8 cellular contexts compared by ENCODE assay signal in genomic region chrX:11758400-11759171, GRCh38. TPM values are rescaled to one million over a fixed set of nuclear protein-coding genes. Genes with fewer than 3 reads are reported as not detected.
DNase-seq lines count a peak whose midpoint lies in the region; ATAC-seq, FAIRE-seq and TF ChIP-seq lines count a peak whose summit lies in the region.

No MANE protein-coding gene starts in this region.

- peak overlapping the region; percentile 82 for H3K9ac ChIP-seq in endothelial cell of umbilical vein (replicated peaks; ENCODE audit: extremely low read depth, insufficient read depth, low read length)

- peak overlapping the region; percentile 91 to 100 (median 94) for H3K4me3 Mint-ChIP-seq in CD4-positive, CD25-positive, alpha-beta regulatory T cell

- H3K36me3 Mint-ChIP-seq in CD4-positive, CD25-positive, alpha-beta regulatory T cell: peaks cover 18% of the 10 kb centered on the region

- TF ChIP-seq POLR2A in endothelial cell of umbilical vein (IDR thresholded peaks at IDR 0.05; ENCODE audit: low read depth, low read length): no peak

- H3K9me3 ChIP-seq in CD4-positive, CD25-positive, alpha-beta regulatory T cell (ENCODE audit: control insufficient read depth in 2 of 2, low read length in 2 of 2): no peaks in the 10 kb centered on the region
- no peaks in the 10 kb centered on the region for H3K9me3 ChIP-seq in endothelial cell of umbilical vein (replicated peaks; ENCODE audit: control insufficient read depth, insufficient read depth, low read length)

- no peaks in the 10 kb centered on the region for H3K27me3 ChIP-seq in CD4-positive, CD25-positive, alpha-beta regulatory T cell (ENCODE audit: control insufficient read depth, insufficient read depth, low read length)
- peaks cover 0 to 4% of the 10 kb centered on the region in 2 experiments for H3K27me3 ChIP-seq in endothelial cell of umbilical vein (ENCODE audit: control insufficient read depth in 2 of 2, insufficient read depth in 2 of 2, low read length in 2 of 2)

- peak overlapping the region; percentile 73 for H3K4me2 ChIP-seq in endothelial cell of umbilical vein (ENCODE audit: insufficient read depth, low read length)

- H3K4me3 ChIP-seq in CD4-positive, CD25-positive, alpha-beta regulatory T cell (ENCODE audit: low read depth, low read length): peak overlapping the region; percentile 98
- peak overlapping the region; percentile 34 to 90 (median 90) for H3K4me3 ChIP-seq in endothelial cell of umbilical vein (replicated peaks in 1 of 3; ENCODE audit: insufficient read depth in 1 of 3, low read depth in 1 of 3, low read length in 3 of 3)

- POLR2A ChIA-PET in endothelial cell of umbilical vein (lab: Charles Lee): no interaction called here

- FAIRE-seq in endothelial cell of umbilical vein (lab: Jason Lieb, UNC): peak; percentile 84

- peaks cover 9 to 40% (median 15%) of the 10 kb centered on the region in 4 donors for H3K4me1 Mint-ChIP-seq in CD4-positive, CD25-positive, alpha-beta regulatory T cell

- peaks cover 9% of the 10 kb centered on the region for H3K27me3 Mint-ChIP-seq in CD4-positive, CD25-positive, alpha-beta regulatory T cell

- CTCF ChIA-PET in endothelial cell of umbilical vein (lab: Charles Lee): interaction anchor here (0.6 to 2.7 kb wide), 7 partner anchors 9 to 322 kb away, joined by 3 to 11 read pairs (median 4); no protein-coding TSS in a partner anchor

- peaks cover 0 to 3% (median 0%) of the 10 kb centered on the region in 7 donors for H3K9me3 Mint-ChIP-seq in CD4-positive, CD25-positive, alpha-beta regulatory T cell

- H3K27ac ChIP-seq in CD4-positive, CD25-positive, alpha-beta regulatory T cell (ENCODE audit: insufficient read depth, low read length, poor library complexity, severe bottlenecking): peak overlapping the region; percentile 90
- H3K27ac ChIP-seq in endothelial cell of umbilical vein (ENCODE audit: insufficient read depth, low read depth, low read length): peak overlapping the region; percentile 79

- H2AFZ ChIP-seq in endothelial cell of umbilical vein (ENCODE audit: low read depth, low read length): peak overlapping the region; percentile 6

- intact Hi-C loops in endothelial cell of umbilical vein (cut with micrococcal nuclease): loop anchor here (1.0 to 5.0 kb wide), 3 partner anchors 12 to 647 kb away; partner anchors contain the start of gene HCCS

- peaks cover 11% of the 10 kb centered on the region for H3K36me3 ChIP-seq in CD4-positive, CD25-positive, alpha-beta regulatory T cell (ENCODE audit: control insufficient read depth, insufficient read depth, low read length)
- peaks cover 0 to 3% of the 10 kb centered on the region in 2 experiments for H3K36me3 ChIP-seq in endothelial cell of umbilical vein (ENCODE audit: control insufficient read depth in 2 of 2, extremely low read depth in 1 of 2, insufficient read depth in 2 of 2, low read length in 2 of 2)

- BruUV-seq in endothelial cell of umbilical vein (replicated peaks; lab: Mats Ljungman, UMichigan): TSS peak; percentile 3

- peak; percentile 82 to 89 (median 87) for DNase-seq in CD4-positive, CD25-positive, alpha-beta regulatory T cell
- DNase-seq in HK-2 (ENCODE audit: unreplicated experiment) (peak; percentile 83), NOMO-1 treated with DMSO at 0.1 percent for 48 hours (lab: John Stamatoyannopoulos, UW; ENCODE audit: unreplicated experiment) (peak; percentile 44), endothelial cell of umbilical vein (ENCODE audit: low read depth, low spot score) (peak; percentile 78), middle frontal gyrus (ENCODE audit: extremely low spot score, low spot score) (peak; percentile 60)
- DNase-seq in activated CD8-positive, alpha-beta memory T cell treated with anti-CD3 and anti-CD28 coated beads, Interleukin-2, amount 50 U/mL, for 48 hours: peak; percentile 93
- DNase-seq in stimulated activated CD8-positive, alpha-beta memory T cell treated with anti-CD3 and anti-CD28 coated beads, Interleukin-15, amount 100 ng/mL, for 48 hours (ENCODE audit: low read depth in 2 of 2): peak; percentile 78 to 81

- dilution Hi-C loops in endothelial cell of umbilical vein (cut with MboI; ENCODE audit: extremely low pct_ligation_motif_present, low sequenced_read_pairs): no loop called here

- no peaks in the 10 kb centered on the region for H3K9me1 ChIP-seq in endothelial cell of umbilical vein (replicated peaks; ENCODE audit: control insufficient read depth, extremely low read depth, insufficient read depth, low read length)

- peak; percentile 72 to 73 for ATAC-seq in CD4-positive, CD25-positive, alpha-beta regulatory T cell (ENCODE audit: low read depth in 2 of 2)
- ATAC-seq in GM19438 (IDR thresholded peaks at IDR 0.05; ENCODE audit: low read depth, unreplicated experiment): peak; percentile 41

- peak; percentile 34 to 73 for TF ChIP-seq CTCF in endothelial cell of umbilical vein (IDR thresholded peaks at IDR 0.05; ENCODE audit: extremely low read depth in 1 of 2, insufficient read depth in 1 of 2, low read depth in 1 of 2, low read length in 2 of 2)

- peaks cover 8% of the 10 kb centered on the region for H3K79me2 ChIP-seq in endothelial cell of umbilical vein (ENCODE audit: control insufficient read depth, insufficient read depth, low read length)

- no peaks in the 10 kb centered on the region for H4K20me1 ChIP-seq in endothelial cell of umbilical vein (replicated peaks; ENCODE audit: control insufficient read depth, extremely low read depth, insufficient read depth, low read length)

- peaks cover 34% of the 10 kb centered on the region for H3K4me1 ChIP-seq in CD4-positive, CD25-positive, alpha-beta regulatory T cell (ENCODE audit: control insufficient read depth, insufficient read depth, low read length, poor library complexity, severe bottlenecking)
- H3K4me1 ChIP-seq in endothelial cell of umbilical vein (ENCODE audit: control insufficient read depth, extremely low read depth, insufficient read depth, low read length): peaks cover 10% of the 10 kb centered on the region

- H3K27ac Mint-ChIP-seq in CD4-positive, CD25-positive, alpha-beta regulatory T cell: peak overlapping the region; percentile 94 to 99 (median 94)

TF ChIP-seq in endothelial cell of umbilical vein, 7 proteins besides CTCF, POLR2A, EP300 and RAD21:
- TF ChIP-seq POLR2AphosphoS5 (IDR thresholded peaks at IDR 0.05; ENCODE audit: insufficient read depth, low read depth, low read length) (peak; percentile 56), GATA2 (IDR thresholded peaks at IDR 0.05; ENCODE audit: insufficient read depth, insufficient read length, low read depth, low read length) (no peak), MYC (IDR thresholded peaks at IDR 0.05; ENCODE audit: low read depth, low read length) (no peak)

RNA-seq across cellular contexts. Expression of gene MSL3, which starts 0.5 kb away (rescaled TPM):
- 109 TPM for total RNA-seq in CD4-positive, CD25-positive, alpha-beta regulatory T cell
- 100 to 1,000 TPM in 2 of 4 donors, 10 to 100 TPM in 2; 80.0 to 123 (median 91.7) TPM for polyA plus RNA-seq in CD4-positive, CD25-positive, alpha-beta regulatory T cell
- total RNA-seq in endothelial cell of umbilical vein: 52.6 and 54.2 TPM in 2 replicates
- polyA plus RNA-seq in endothelial cell of umbilical vein: 49.6 and 58.7 TPM in 2 replicates
- polyA plus RNA-seq in endothelial cell of umbilical vein (2011; cell fraction: cytosol; rRNA removed): 37.8 and 38.8 TPM in 2 replicates
- polyA plus RNA-seq in endothelial cell of umbilical vein (2011; cell fraction: nucleus; rRNA removed): 198 and 242 TPM in 2 replicates
- polyA plus RNA-seq in endothelial cell of umbilical vein (2012): 56.6 and 67.1 TPM in 2 replicates
- 59.1 and 69.8 TPM in 2 replicates for polyA minus RNA-seq in endothelial cell of umbilical vein
- polyA minus RNA-seq in endothelial cell of umbilical vein (2011; cell fraction: cytosol; rRNA and poly(A)+ RNA removed): 21.1 TPM
- 87.1 and 105 TPM in 2 replicates for polyA minus RNA-seq in endothelial cell of umbilical vein (2011; cell fraction: nucleus; rRNA and poly(A)+ RNA removed)

Comparison
In these comparisons a context has a peak if more than half of its experiments do, and no peak if none do; other contexts are left out.
1. Peak in every context shown above with its lines: DNase-seq, ATAC-seq, H3K4me3 ChIP-seq and H3K27ac ChIP-seq.